Comparison of ENCODE assay signal across 26 cellular contexts in genomic region chr2:126835811-126836210, GRCh38.
"Had no signal": no experiment of that assay in that cellular context is flagged by ENCODE, and none has a peak within 500 bp of the region (broad histone marks: within the 10 kb centered on the region; RNA-seq: fewer than 3 reads in every experiment).

No MANE protein-coding gene starts in this region.

- H3K27ac ChIP-seq: colonic mucosa, esophagus squamous epithelium, heart right ventricle, lower lobe of right lung, neutrophil, pancreas, right lobe of liver, stomach, thyroid gland had no signal

- H3K4me1 ChIP-seq: colonic mucosa, esophagus squamous epithelium, lower lobe of right lung, pancreas, right lobe of liver, stomach, thyroid gland had no signal

- H3K36me3 Mint-ChIP-seq: naive thymus-derived CD8-positive, alpha-beta T cell; stimulated activated effector memory CD8-positive, alpha-beta T cell treated with anti-CD3 and anti-CD28 coated beads, Interleukin-12 subunit alpha, Interleukin-12 subunit beta, amount 100 ng/mL, for 72 hours had no signal

- H3K27me3 ChIP-seq: colonic mucosa, esophagus squamous epithelium, pancreas, right lobe of liver, thyroid gland had no signal

- DNase-seq: colonic mucosa; effector CD8-positive, alpha-beta T cell; esophagus squamous epithelium; foreskin melanocyte; glutamatergic neuron; heart right ventricle; hippocampal formation; left colon; left ventricle myocardium superior; lower lobe of right lung; naive thymus-derived CD8-positive, alpha-beta T cell; pancreas; retina; right lobe of liver; stimulated activated CD4-positive, alpha-beta T cell treated with anti-CD3 and anti-CD28 coated beads, Interleukin-2, amount 100 ng/mL, for 24 hours; stimulated activated CD4-positive, alpha-beta T cell treated with anti-CD3 and anti-CD28 coated beads, Interleukin-4, amount 100 ng/mL, for 24 hours; stimulated activated naive CD4-positive, alpha-beta T cell treated with Interleukin-2 at 50 U/mL for 16 hours; stomach; thyroid gland; trophoblast cell had no signal

- H3K4me3 Mint-ChIP-seq: dendritic cell treated with granulocyte-macrophage colony-stimulating factor and Interleukin-4, amounts not matched to agents 40 ng/mL and 50 ng/mL, for 4 days; naive thymus-derived CD8-positive, alpha-beta T cell; stimulated activated effector memory CD8-positive, alpha-beta T cell treated with anti-CD3 and anti-CD28 coated beads, Interleukin-12 subunit alpha, Interleukin-12 subunit beta, amount 100 ng/mL, for 72 hours had no signal

- H3K36me3 ChIP-seq: colonic mucosa, esophagus squamous epithelium, heart right ventricle, lower lobe of right lung, neutrophil, pancreas, right lobe of liver, stomach, thyroid gland had no signal

- H3K27me3 Mint-ChIP-seq: dendritic cell treated with granulocyte-macrophage colony-stimulating factor and Interleukin-4, amounts not matched to agents 40 ng/mL and 50 ng/mL, for 4 days had no signal

- H3K4me1 Mint-ChIP-seq: naive thymus-derived CD8-positive, alpha-beta T cell; stimulated activated effector memory CD8-positive, alpha-beta T cell treated with anti-CD3 and anti-CD28 coated beads, Interleukin-12 subunit alpha, Interleukin-12 subunit beta, amount 100 ng/mL, for 72 hours had no signal

- H3K9me3 ChIP-seq: colonic mucosa, esophagus squamous epithelium, heart right ventricle, lower lobe of right lung, neutrophil, pancreas, right lobe of liver, stomach, thyroid gland had no signal

- H3K9me3 Mint-ChIP-seq: dendritic cell treated with granulocyte-macrophage colony-stimulating factor and Interleukin-4, amounts not matched to agents 40 ng/mL and 50 ng/mL, for 4 days; naive thymus-derived CD8-positive, alpha-beta T cell; stimulated activated effector memory CD8-positive, alpha-beta T cell treated with anti-CD3 and anti-CD28 coated beads, Interleukin-12 subunit alpha, Interleukin-12 subunit beta, amount 100 ng/mL, for 72 hours had no signal

- ATAC-seq: heart right ventricle; left colon; left ventricle myocardium superior; lower lobe of right lung; naive thymus-derived CD8-positive, alpha-beta T cell; pancreas; right lobe of liver; stimulated activated effector memory CD8-positive, alpha-beta T cell treated with anti-CD3 and anti-CD28 coated beads, Interleukin-12 subunit alpha, Interleukin-12 subunit beta, amount 100 ng/mL, for 72 hours had no signal

- H3K4me3 ChIP-seq: colonic mucosa, esophagus squamous epithelium, heart right ventricle, lower lobe of right lung, pancreas, right lobe of liver, smooth muscle cell, stomach, thyroid gland had no signal

- H3K4me2 ChIP-seq: smooth muscle cell had no signal

- FAIRE-seq: endothelial cell of umbilical vein, islet of Langerhans, pancreas had no signal

- H3K27ac Mint-ChIP-seq: dendritic cell treated with granulocyte-macrophage colony-stimulating factor and Interleukin-4, amounts not matched to agents 40 ng/mL and 50 ng/mL, for 4 days; stimulated activated effector memory CD8-positive, alpha-beta T cell treated with anti-CD3 and anti-CD28 coated beads, Interleukin-12 subunit alpha, Interleukin-12 subunit beta, amount 100 ng/mL, for 72 hours had no signal
